ENCODE assay signal across 23 cellular contexts in genomic region chr20:63530788-63531160, GRCh38. TPM values are rescaled to one million over a fixed set of nuclear protein-coding genes. Genes with fewer than 3 reads are reported as not detected.
DNase-seq lines count a peak whose midpoint lies in the region; ATAC-seq and TF ChIP-seq lines count a peak whose summit lies in the region.
"Had no signal": no experiment of that assay in that cellular context is flagged by ENCODE, and none has a peak within 500 bp of the region (broad histone marks: within the 10 kb centered on the region; RNA-seq: fewer than 3 reads in every experiment).

No MANE protein-coding gene starts in this region.

- H3K4me1 Mint-ChIP-seq in naive thymus-derived CD8-positive, alpha-beta T cell, result peaks cover 0 to 11% (median 2%) of the 10 kb centered on the region in 4 donors

- H3K27ac Mint-ChIP-seq in naive thymus-derived CD8-positive, alpha-beta T cell, result peak overlapping the region in 2 of 10 donors; percentile 20 to 56
- H3K27ac Mint-ChIP-seq: activated naive CD8-positive, alpha-beta T cell; activated T-helper 1 cell treated with anti-CD3 and anti-CD28 coated beads, Interleukin-12 subunit alpha, Interleukin-12 subunit beta, Interleukin-2, Interleukin-4 antibody, amounts not matched to agents 30 ng/mL and 10 ng/mL and 1 ng/mL, durations not matched to agents 14 hours and 24 hours and 36 hours; CD8-positive, alpha-beta T cell; GM23338; T-cell; type B pancreatic cell had no signal

- H3K27ac ChIP-seq in Peyer's patch, result peak overlapping the region in 1 of 4 donors; percentile 80
- H3K27ac ChIP-seq: gastrocnemius medialis had no signal

- peak; percentile 43 for ATAC-seq in mucosa of descending colon
- ATAC-seq in naive thymus-derived CD8-positive, alpha-beta T cell, result no peak
- ATAC-seq: CD8-positive, alpha-beta T cell; esophagus mucosa; gastrocnemius medialis; GM23338; T-cell had no signal

- H3K9me3 ChIP-seq in Peyer's patch (no peaks in the 10 kb centered on the region), mucosa of descending colon (no peaks in the 10 kb centered on the region)
- H3K9me3 ChIP-seq: gastrocnemius medialis had no signal

- no peaks in the 10 kb centered on the region for H3K9me3 Mint-ChIP-seq in naive thymus-derived CD8-positive, alpha-beta T cell
- H3K9me3 Mint-ChIP-seq: activated T-helper 1 cell treated with anti-CD3 and anti-CD28 coated beads, Interleukin-12 subunit alpha, Interleukin-12 subunit beta, Interleukin-2, Interleukin-4 antibody, amounts not matched to agents 30 ng/mL and 10 ng/mL and 1 ng/mL, durations not matched to agents 14 hours and 24 hours and 36 hours; CD8-positive, alpha-beta T cell; GM23338; T-cell; type B pancreatic cell had no signal

- no peaks in the 10 kb centered on the region for H3K27me3 Mint-ChIP-seq in naive thymus-derived CD8-positive, alpha-beta T cell
- H3K27me3 Mint-ChIP-seq: activated naive CD8-positive, alpha-beta T cell; T-cell; type B pancreatic cell had no signal

- DNase-seq in D341Med (ENCODE audit: low spot score) (peak; percentile 20), Peyer's patch (peak in 2 of 3 donors; percentile 87 to 89), mucosa of descending colon (peak; percentile 74 to 80 (median 76)), RPMI8226 (no peak), NCI-H187 (lab: John Stamatoyannopoulos, UW) (no peak)
- DNase-seq in naive thymus-derived CD8-positive, alpha-beta T cell, result no peak
- DNase-seq: cerebellar nuclear complex; DMS53; effector CD4-positive, alpha-beta T cell; gastrocnemius medialis; midbrain; MM.1S; NCI-H146; NCI-H2171; NCI-H526 treated with DMSO at 0.1 percent for 48 hours; SHP77 had no signal

- H3K27me3 ChIP-seq in Peyer's patch, result no peaks in the 10 kb centered on the region

- POLR2A ChIA-PET in naive thymus-derived CD8-positive, alpha-beta T cell (lab: Charles Lee), result interaction anchor here (11.6 kb wide), 1 partner anchor 10 kb away, joined by 174 read pairs; the partner anchor contains the start of gene PPDPF

- H3K4me3 ChIP-seq in Peyer's patch (peak overlapping the region in 2 of 4 donors; percentile 25 to 36), mucosa of descending colon (no peak overlapping the region)
- H3K4me3 ChIP-seq: gastrocnemius medialis, GM23338 had no signal

- H3K4me1 ChIP-seq in Peyer's patch, result peaks cover 0 to 30% (median 3%) of the 10 kb centered on the region in 4 donors
- H3K4me1 ChIP-seq in mucosa of descending colon (ENCODE audit: low read depth), result peaks cover 22% of the 10 kb centered on the region
- H3K4me1 ChIP-seq: gastrocnemius medialis had no signal

- intact Hi-C loops in mucosa of descending colon (cut with DNase I, micrococcal nuclease), result no loop called here

- no peaks in the 10 kb centered on the region for H3K36me3 Mint-ChIP-seq in naive thymus-derived CD8-positive, alpha-beta T cell
- H3K36me3 Mint-ChIP-seq: activated naive CD8-positive, alpha-beta T cell; CD8-positive, alpha-beta T cell; T-cell; type B pancreatic cell had no signal

- TF ChIP-seq CTCF in Peyer's patch (IDR thresholded peaks at IDR 0.05) (no peak), mucosa of descending colon (IDR thresholded peaks at IDR 0.05) (no peak)

- peak; percentile 16 to 44 for TF ChIP-seq POLR2A in Peyer's patch (IDR thresholded peaks at IDR 0.05)

- no peak overlapping the region for H3K4me3 Mint-ChIP-seq in naive thymus-derived CD8-positive, alpha-beta T cell
- H3K4me3 Mint-ChIP-seq: activated naive CD8-positive, alpha-beta T cell; activated T-helper 1 cell treated with anti-CD3 and anti-CD28 coated beads, Interleukin-12 subunit alpha, Interleukin-12 subunit beta, Interleukin-2, Interleukin-4 antibody, amounts not matched to agents 30 ng/mL and 10 ng/mL and 1 ng/mL, durations not matched to agents 14 hours and 24 hours and 36 hours; CD8-positive, alpha-beta T cell; GM23338; T-cell; type B pancreatic cell had no signal

- H3K36me3 ChIP-seq in Peyer's patch (no peaks in the 10 kb centered on the region), mucosa of descending colon (ENCODE audit: low read depth) (no peaks in the 10 kb centered on the region)
- H3K36me3 ChIP-seq: gastrocnemius medialis had no signal

RNA-seq across cellular contexts. Expression of gene PTK6, which starts 6.4 kb away (rescaled TPM):
- total RNA-seq in Peyer's patch, result 100 to 1,000 TPM in 1 of 4 donors, 10 to 100 TPM in 2, 1 to 10 TPM in 1; 8.3 to 109 (median 84.5) TPM
- total RNA-seq in mucosa of descending colon, result 10 to 100 TPM; 39.5 to 91.7 (median 87.1) TPM
- under 1 TPM; 0.16 to 0.29 TPM for total RNA-seq in naive thymus-derived CD8-positive, alpha-beta T cell
- under 1 TPM; 0.09 to 0.44 (median 0.15) TPM for polyA plus RNA-seq in naive thymus-derived CD8-positive, alpha-beta T cell
- polyA plus RNA-seq: GM23338 had no signal

RNA-seq across cellular contexts. Expression of gene PPDPF, which starts 10.2 kb away (rescaled TPM):
- 100 to 1,000 TPM in 3 of 4 donors, 10 to 100 TPM in 1; 94.1 to 435 (median 193) TPM for total RNA-seq in Peyer's patch
- 100 to 1,000 TPM; 263 to 672 (median 537) TPM for total RNA-seq in mucosa of descending colon
- total RNA-seq in naive thymus-derived CD8-positive, alpha-beta T cell, result 100 to 1,000 TPM; 225 to 229 TPM
- polyA plus RNA-seq in naive thymus-derived CD8-positive, alpha-beta T cell, result 10 to 100 TPM; 47.4 to 93.1 (median 78.1) TPM

RNA-seq across cellular contexts. Expression of gene SRMS, which starts 16.8 kb away (rescaled TPM):
- total RNA-seq in Peyer's patch (not detected), mucosa of descending colon (under 1 TPM; 0.25 to 0.52 (median 0.27) TPM)
- not detected for total RNA-seq in naive thymus-derived CD8-positive, alpha-beta T cell
- not detected for polyA plus RNA-seq in naive thymus-derived CD8-positive, alpha-beta T cell
- total RNA-seq: activated T-helper 1 cell treated with anti-CD3 and anti-CD28 coated beads, Interleukin-12 subunit alpha, Interleukin-12 subunit beta, Interleukin-2, Interleukin-4 antibody, amounts not matched to agents 30 ng/mL and 10 ng/mL and 1 ng/mL, durations not matched to agents 14 hours and 24 hours and 36 hours; CD8-positive, alpha-beta T cell; gastrocnemius medialis; T-cell had no signal

RNA-seq across cellular contexts. Expression of gene FNDC11, which starts 23.2 kb away (rescaled TPM):
- under 1 TPM in 1 of 4 donors, not detected in 3; 0.67 TPM for total RNA-seq in Peyer's patch
- total RNA-seq in mucosa of descending colon, result under 1 TPM in 2 of 3 donors, not detected in 1; 0.19 to 0.25 TPM
- under 1 TPM; 0.13 to 0.36 TPM for total RNA-seq in naive thymus-derived CD8-positive, alpha-beta T cell
- under 1 TPM in 1 of 3 donors, not detected in 2; 0.25 TPM for polyA plus RNA-seq in naive thymus-derived CD8-positive, alpha-beta T cell

RNA-seq across cellular contexts. Expression of gene EEF1A2, which starts 31.9 kb away (rescaled TPM):
- 1 to 10 TPM in 3 of 4 donors, under 1 TPM in 1; 0.67 to 3.3 (median 2.1) TPM for total RNA-seq in Peyer's patch
- 10 to 100 TPM in 1 of 3 donors, 1 to 10 TPM in 2; 1.3 to 15.0 (median 2.7) TPM for total RNA-seq in mucosa of descending colon
- total RNA-seq in naive thymus-derived CD8-positive, alpha-beta T cell, result under 1 TPM; 0.16 to 0.18 TPM
- not detected for polyA plus RNA-seq in naive thymus-derived CD8-positive, alpha-beta T cell

Comparison
In these comparisons a context has a peak if more than half of its experiments do, and no peak if none do; other contexts are left out.
1. DNase-seq: peak in D341Med (single experiment), Peyer's patch (2 of 3) and mucosa of descending colon (3 of 3); none in RPMI8226 (single experiment), NCI-H187 (0 of 2) and naive thymus-derived CD8-positive, alpha-beta T cell (0 of 10).
2. RNA of gene PTK6, which starts 6.4 kb away (total RNA-seq): 8.3 to 109 TPM in Peyer's patch and 39.5 to 91.7 TPM in mucosa of descending colon; 0.16 to 0.29 TPM in naive thymus-derived CD8-positive, alpha-beta T cell; every median in the first group is over 4 times any median in the second.